27 cellular contexts compared by ENCODE assay signal in the genomic region with DNA sequence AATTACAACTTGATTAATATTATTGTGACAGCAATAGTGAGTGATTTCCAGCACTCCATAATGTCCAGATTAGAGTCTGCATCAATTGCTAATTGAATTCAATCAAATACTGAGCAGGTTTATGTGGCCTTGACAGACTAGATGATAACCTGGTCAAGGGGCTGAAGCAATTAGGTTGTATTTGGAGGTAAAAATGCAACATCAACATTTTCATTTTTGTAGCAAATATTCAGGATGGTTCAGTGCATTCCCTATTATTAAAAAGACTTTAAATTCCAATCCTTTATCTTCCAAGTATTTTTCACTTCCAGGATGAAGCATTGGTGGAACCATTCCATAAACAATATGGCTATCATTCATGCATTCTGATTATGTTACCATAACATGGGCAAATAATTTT.
"Had no signal": no experiment of that assay in that cellular context is flagged by ENCODE, and none has a peak within 500 bp of the region (broad histone marks: within the 10 kb centered on the region; RNA-seq: fewer than 3 reads in every experiment).

No MANE protein-coding gene starts in this region.

- ATAC-seq: stimulated activated effector memory CD8-positive, alpha-beta T cell treated with anti-CD3 and anti-CD28 coated beads, Interleukin-12 subunit alpha, Interleukin-12 subunit beta, amount 100 ng/mL, for 72 hours; stimulated activated memory B cell treated with anti-CD40 and anti-IgM and Interleukin-4, amounts not matched to agents 10 μg/mL and 1 μg/mL and 100 μg/mL, for 72 hours; stimulated activated naive B cell treated with anti-CD40 and anti-IgM and Interleukin-4, amounts not matched to agents 10 μg/mL and 1 μg/mL and 100 μg/mL, for 72 hours; stimulated activated naive CD8-positive, alpha-beta T cell treated with anti-CD3 and anti-CD28 coated beads, Interleukin-15, amount 100 ng/mL, for 72 hours; stimulated activated naive CD8-positive, alpha-beta T cell treated with anti-CD3 and anti-CD28 coated beads, Interleukin-15, Interleukin-2, amounts not matched to agents 100 U/mL and 50 U/mL, for 24 hours; upper lobe of right lung had no signal

- H3K4me1 ChIP-seq: stomach, suprapubic skin, testis, thyroid gland, tibial artery, tibial nerve, transverse colon, upper lobe of left lung, upper lobe of right lung, uterus, vagina had no signal

- DNase-seq: stimulated activated CD4-positive, alpha-beta T cell treated with anti-CD3 and anti-CD28 coated beads, Interleukin-2, amount 100 ng/mL, for 48 hours; stimulated activated CD4-positive, alpha-beta T cell treated with anti-CD3 and anti-CD28 coated beads, Interleukin-4, amount 100 ng/mL, for 1 hour; stimulated activated CD4-positive, alpha-beta T cell treated with anti-CD3 and anti-CD28 coated beads, Interleukin-4, amount 100 ng/mL, for 24 hours; stimulated activated CD4-positive, alpha-beta T cell treated with anti-CD3 and anti-CD28 coated beads, Interleukin-4, amount 100 ng/mL, for 4 hours; stimulated activated CD8-positive, alpha-beta memory T cell treated with anti-CD3 and anti-CD28 coated beads, Interleukin-4, amount 100 ng/mL, for 48 hours; stimulated activated naive B cell treated with anti-CD40 and anti-IgM and Interleukin-4, amounts not matched to agents 10 μg/mL and 1 μg/mL and 100 μg/mL, for 72 hours; stimulated activated naive CD4-positive, alpha-beta T cell; stimulated activated naive CD4-positive, alpha-beta T cell treated with Interleukin-2 at 50 U/mL for 16 hours; stimulated activated naive CD8-positive, alpha-beta T cell treated with anti-CD3 and anti-CD28 coated beads, Interleukin-15, amount 100 ng/mL, for 72 hours; stimulated activated naive CD8-positive, alpha-beta T cell treated with anti-CD3 and anti-CD28 coated beads, Interleukin-15, Interleukin-2, amounts not matched to agents 100 U/mL and 50 U/mL, for 24 hours; stomach; substantia nigra; testis; thyroid gland; tibial artery; transverse colon; trophoblast cell; upper lobe of left lung; upper lobe of right lung; uterus had no signal

- H3K27ac ChIP-seq: stomach, suprapubic skin, testis, thoracic aorta, thyroid gland, tibial artery, tibial nerve, transverse colon, upper lobe of left lung, upper lobe of right lung, uterus, vagina had no signal

- H3K36me3 ChIP-seq: stomach, suprapubic skin, thoracic aorta, thyroid gland, tibial artery, tibial nerve, transverse colon, upper lobe of left lung, upper lobe of right lung, uterus, vagina had no signal

- FAIRE-seq: urothelium cell line had no signal

- H3K4me3 ChIP-seq: stomach, suprapubic skin, testis, thoracic aorta, thyroid gland, tibial artery, tibial nerve, transverse colon, upper lobe of left lung, upper lobe of right lung, uterus, vagina had no signal

- H3K9me3 ChIP-seq: stomach, suprapubic skin, testis, thoracic aorta, thyroid gland, tibial artery, transverse colon, upper lobe of left lung, upper lobe of right lung, uterus, vagina had no signal

- H3K27me3 ChIP-seq: stomach, suprapubic skin, testis, thyroid gland, tibial artery, tibial nerve, transverse colon, upper lobe of left lung, upper lobe of right lung, uterus, vagina had no signal
